In the genomic region with DNA sequence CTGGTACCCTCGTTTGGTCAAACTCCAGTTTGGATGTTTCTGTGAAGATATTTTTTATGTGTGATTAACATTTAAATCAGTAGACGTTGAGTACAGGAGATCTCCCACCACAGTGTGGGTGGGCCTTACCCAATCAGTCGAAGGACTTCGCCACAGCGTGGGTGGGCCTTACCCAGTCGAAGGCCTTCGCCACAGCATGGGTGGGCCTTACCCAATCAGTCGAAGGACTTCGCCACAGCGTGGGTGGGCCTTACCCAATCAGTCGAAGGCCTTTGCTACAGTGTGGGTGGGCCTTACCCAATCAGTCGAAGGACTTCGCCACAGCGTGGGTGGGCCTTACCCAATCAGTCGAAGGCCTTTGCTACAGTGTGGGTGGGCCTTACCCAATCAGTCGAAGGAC, we compare ENCODE assay signal across 1 cellular context.
TF ChIP-seq lines count a peak whose summit lies in the region.
"Not testable (repeated sequence)": the region's sequence is repeated elsewhere in the genome, so short reads cannot be mapped to it uniquely, and the experiment has no call there.

No MANE protein-coding gene starts in this region.

TF ChIP-seq in K562, 482 proteins besides CTCF, POLR2A, EP300 and RAD21:
- TF ChIP-seq ADNP (tag; IDR thresholded peaks at IDR 0.05) (peak; percentile 96), ZBTB33 (CRISPR knock-in tag; IDR thresholded peaks at IDR 0.05) (peak; percentile 98), MAX (CRISPR knock-in tag; IDR thresholded peaks at IDR 0.05) (0 out of 2 replicates have a peak, but pooled peaks have one; percentile 15), TEAD1 (CRISPR knock-in tag; IDR thresholded peaks at IDR 0.05) (0 out of 4 replicates have a peak, but pooled peaks of 1 of the 2 experiments have one; percentile 14), ZNF134 (CRISPR knock-in tag; conservative IDR thresholded peaks at IDR 0.05) (peak; percentile 99), CREB1 (CRISPR knock-in tag; IDR thresholded peaks at IDR 0.05) (peak; percentile 36; the same call in 1 of the 2 replicates), KAT7 (CRISPR knock-in tag; IDR thresholded peaks at IDR 0.05; ENCODE audit: borderline replicate concordance) (0 out of 2 replicates have a peak, but pooled peaks have one; percentile 62), RBM25 (IDR thresholded peaks at IDR 0.05; ENCODE audit: low read depth, low read length, severe bottlenecking) (peak; percentile 66)
- TF ChIP-seq CREB1 (IDR thresholded peaks at IDR 0.05) = not testable (repeated sequence)
